11 cellular contexts compared by ENCODE assay signal in genomic region chr14:76810525-76810924, GRCh38. TPM values are rescaled to one million over a fixed set of nuclear protein-coding genes. Genes with fewer than 3 reads are reported as not detected.
A peak's percentile ranks its signal among the peaks of the same experiment; 100 is the strongest.
DNase-seq lines count a peak whose midpoint lies in the region; ATAC-seq and TF ChIP-seq lines count a peak whose summit lies in the region.
"Had no signal": no experiment of that assay in that cellular context is flagged by ENCODE, and none has a peak within 500 bp of the region (broad histone marks: within the 10 kb centered on the region; RNA-seq: fewer than 3 reads in every experiment).

No MANE protein-coding gene starts in this region.

- TF ChIP-seq CTCF in CD4-positive, alpha-beta T cell (IDR thresholded peaks at IDR 0.05) = no peak
- TF ChIP-seq CTCF in MM.1S (IDR thresholded peaks at IDR 0.05; ENCODE audit: low read length) (no peak), colonic mucosa (IDR thresholded peaks at IDR 0.05) (no peak), neural cell (IDR thresholded peaks at IDR 0.05; ENCODE audit: poor library complexity, severe bottlenecking) (no peak)

- H3K27me3 Mint-ChIP-seq in CD4-positive, alpha-beta T cell = no peaks in the 10 kb centered on the region

- H3K9ac ChIP-seq in MM.1S (ENCODE audit: low read length) (no peak overlapping the region), colonic mucosa (ENCODE audit: low read depth in 2 of 2, low read length in 2 of 2) (no peak overlapping the region), neural cell (ENCODE audit: low read length) (no peak overlapping the region)

- peak overlapping the region; percentile 96 for H3K27ac Mint-ChIP-seq in CD4-positive, alpha-beta T cell

- no peak for TF ChIP-seq RAD21 in neural cell (conservative IDR thresholded peaks at IDR 0.05)

- H3K27ac ChIP-seq in CD4-positive, alpha-beta T cell (ENCODE audit: low read depth, low read length) = peak overlapping the region; percentile 27
- H3K27ac ChIP-seq in MM.1S (ENCODE audit: low read length) = no peak overlapping the region; the same call in 1 of the 2 replicates
- peak overlapping the region; percentile 20 for H3K27ac ChIP-seq in colonic mucosa
- no peak overlapping the region for H3K27ac ChIP-seq in neural cell (ENCODE audit: low read length)
- H3K27ac ChIP-seq in SJCRH30 = no peak overlapping the region

- H3K9me2 ChIP-seq in MM.1S (replicated peaks; ENCODE audit: insufficient read depth, low read length) (no peaks in the 10 kb centered on the region), neural cell (ENCODE audit: insufficient read depth, low read length) (no peaks in the 10 kb centered on the region)

- H3K4me2 ChIP-seq in MM.1S (ENCODE audit: low read depth, low read length) (peak overlapping the region; percentile 65), neural cell (ENCODE audit: low read length) (no peak overlapping the region)

- CTCF ChIA-PET in CD4-positive, alpha-beta T cell (lab: Charles Lee) = interaction anchor here (1.0 to 1.8 kb wide), 4 partner anchors 26 to 95 kb away, joined by 3 to 5 read pairs (median 4); no protein-coding TSS in a partner anchor

- no peak for ATAC-seq in CD4-positive, alpha-beta T cell (ENCODE audit: poor library complexity)

- DNase-seq in CD4-positive, alpha-beta T cell = no peak
- DNase-seq in MM.1S (no peak), colonic mucosa (no peak), DMS153 (lab: John Stamatoyannopoulos, UW) (no peak), SJCRH30 (no peak), MV-4-11 (lab: John Stamatoyannopoulos, UW) (no peak), NCI-H2107 treated with DMSO at 0.1 percent for 48 hours (lab: John Stamatoyannopoulos, UW; ENCODE audit: unreplicated experiment) (no peak)
- DNase-seq: activated CD8-positive, alpha-beta memory T cell treated with anti-CD3 and anti-CD28 coated beads, Interleukin-2, amount 50 U/mL, for 48 hours; NCI-H1105 had no signal

- H3K79me2 ChIP-seq in MM.1S (ENCODE audit: low read length) = peaks cover 8% of the 10 kb centered on the region; the same call in 1 of the 2 replicates
- H3K79me2 ChIP-seq in neural cell (replicated peaks; ENCODE audit: insufficient read depth, low read length) = no peaks in the 10 kb centered on the region

- H3K36me3 ChIP-seq in MM.1S (replicated peaks; ENCODE audit: insufficient read depth, low read length) = no peaks in the 10 kb centered on the region
- H3K36me3 ChIP-seq in colonic mucosa = no peaks in the 10 kb centered on the region
- H3K36me3 ChIP-seq in neural cell (ENCODE audit: insufficient read depth, low read length) = no peaks in the 10 kb centered on the region
- H3K36me3 ChIP-seq in SJCRH30 = 0 out of 2 replicates have a peak, but pooled peaks cover 3% of the 10 kb centered on the region

- H3K9me3 ChIP-seq in CD4-positive, alpha-beta T cell (ENCODE audit: control insufficient read depth, low read length) = no peaks in the 10 kb centered on the region
- H3K9me3 ChIP-seq in MM.1S (replicated peaks; ENCODE audit: insufficient read depth, low read length) = no peaks in the 10 kb centered on the region
- no peaks in the 10 kb centered on the region for H3K9me3 ChIP-seq in colonic mucosa
- H3K9me3 ChIP-seq in neural cell (ENCODE audit: low read length) = no peaks in the 10 kb centered on the region
- H3K9me3 ChIP-seq in SJCRH30 (replicated peaks) = no peaks in the 10 kb centered on the region
- H3K9me3 ChIP-seq: mucosa of descending colon had no signal

- H3F3A ChIP-seq in MM.1S (ENCODE audit: insufficient read depth, low read length) = peaks cover 2% of the 10 kb centered on the region; the same call in 1 of the 2 replicates
- no peaks in the 10 kb centered on the region for H3F3A ChIP-seq in neural cell (ENCODE audit: insufficient read depth, low read length, poor library complexity, severe bottlenecking)

- POLR2A ChIA-PET in CD4-positive, alpha-beta T cell (lab: Charles Lee) = interaction anchor here (0.6 to 1.7 kb wide), 6 partner anchors 10 to 899 kb away, joined by 3 read pairs; partner anchors contain the start of genes GSTZ1 and POMT2

- intact Hi-C loops in CD4-positive, alpha-beta T cell (cut with DNase I, micrococcal nuclease) = loop anchor here (2.0 to 10.0 kb wide), 5 partner anchors 42 to 823 kb away; partner anchors contain the start of genes AHSA1 (in 1 of the 2), IFT43 (in 1 of the 2), SAMD15 (in 1 of the 2) and SPTLC2 (in 1 of the 2)
- intact Hi-C loops in colonic mucosa (cut with DNase I) = no loop called here

- peak overlapping the region; percentile 96 for H3K4me3 Mint-ChIP-seq in CD4-positive, alpha-beta T cell

- no peak overlapping the region for H2AFZ ChIP-seq in MM.1S (ENCODE audit: low read length)
- no peak overlapping the region for H2AFZ ChIP-seq in neural cell (ENCODE audit: low read depth, low read length)

- H3K9me3 Mint-ChIP-seq in CD4-positive, alpha-beta T cell = no peaks in the 10 kb centered on the region

- H3K4me3 ChIP-seq in MM.1S (ENCODE audit: low read length) = peak overlapping the region; percentile 76; the same call in 1 of the 2 replicates
- no peak overlapping the region for H3K4me3 ChIP-seq in colonic mucosa
- H3K4me3 ChIP-seq in neural cell (ENCODE audit: low read length) = peak overlapping the region; percentile 95
- H3K4me3 ChIP-seq in SJCRH30 = no peak overlapping the region
- H3K4me3 ChIP-seq: mucosa of descending colon had no signal

- H3K4me1 ChIP-seq in MM.1S (ENCODE audit: low read length) (peaks cover 4% of the 10 kb centered on the region; the same call in 1 of the 2 replicates), colonic mucosa (no peaks in the 10 kb centered on the region), SJCRH30 (peaks cover 6% of the 10 kb centered on the region)

- no peaks in the 10 kb centered on the region for H3K27me3 ChIP-seq in CD4-positive, alpha-beta T cell (ENCODE audit: control insufficient read depth, insufficient read depth, low read length)
- no peaks in the 10 kb centered on the region for H3K27me3 ChIP-seq in MM.1S (replicated peaks; ENCODE audit: insufficient read depth, low read length)
- no peaks in the 10 kb centered on the region for H3K27me3 ChIP-seq in colonic mucosa
- H3K27me3 ChIP-seq in neural cell (ENCODE audit: insufficient read depth, low read depth, low read length) = no peaks in the 10 kb centered on the region
- no peaks in the 10 kb centered on the region for H3K27me3 ChIP-seq in SJCRH30

- no peaks in the 10 kb centered on the region for H4K20me1 ChIP-seq in MM.1S (ENCODE audit: insufficient read depth, low read length)
- H4K20me1 ChIP-seq in neural cell (ENCODE audit: insufficient read depth) = no peaks in the 10 kb centered on the region

- peaks cover 57% of the 10 kb centered on the region for H3K36me3 Mint-ChIP-seq in CD4-positive, alpha-beta T cell (ENCODE audit: low read depth)

- no peak for TF ChIP-seq EP300 in neural cell (conservative IDR thresholded peaks at IDR 0.05; ENCODE audit: poor library complexity, severe bottlenecking)

- H3K4me1 Mint-ChIP-seq in CD4-positive, alpha-beta T cell (ENCODE audit: low read depth) = peaks cover 35% of the 10 kb centered on the region

TF ChIP-seq in neural cell, 6 proteins besides CTCF, POLR2A, EP300 and RAD21:
- TF ChIP-seq REST (IDR thresholded peaks at IDR 0.05; ENCODE audit: borderline replicate concordance) (no peak), EZH2 (IDR thresholded peaks at IDR 0.05; ENCODE audit: borderline replicate concordance, insufficient read depth, low read length, poor library complexity, severe bottlenecking) (no peak), POLR2AphosphoS5 (IDR thresholded peaks at IDR 0.05) (no peak), TAF1 (IDR thresholded peaks at IDR 0.05; ENCODE audit: low read depth) (no peak), SMC3 (conservative IDR thresholded peaks at IDR 0.05; ENCODE audit: poor library complexity) (no peak), MXI1 (conservative IDR thresholded peaks at IDR 0.05; ENCODE audit: poor library complexity, severe bottlenecking) (no peak)

RNA-seq across cellular contexts. Expression of gene ANGEL1, which starts 2.2 kb away (rescaled TPM):
- 10 to 100 TPM; 10.1 to 10.4 TPM for total RNA-seq in CD4-positive, alpha-beta T cell
- total RNA-seq in colonic mucosa = 10 to 100 TPM; 10.7 to 15.3 TPM
- 18.4 and 19.2 TPM in 2 replicates for polyA plus RNA-seq in neural cell
- polyA minus RNA-seq in neural cell = 15.8 and 17.5 TPM in 2 replicates
- 15.8 and 18.3 TPM in 2 replicates for total RNA-seq in SJCRH30 (2014; rRNA removed; shearing (Covaris generic))

RNA-seq across cellular contexts. Expression of gene LRRC74A, which starts 15.7 kb away (rescaled TPM):
- not detected for total RNA-seq in CD4-positive, alpha-beta T cell
- total RNA-seq in colonic mucosa = not detected
- polyA plus RNA-seq in neural cell = not detected in 2 replicates
- polyA minus RNA-seq in neural cell = not detected in 2 replicates
- not detected in 2 replicates for total RNA-seq in SJCRH30 (2014; rRNA removed; shearing (Covaris generic))
- total RNA-seq: mucosa of descending colon had no signal

RNA-seq across cellular contexts. Expression of gene VASH1, which starts 49.3 kb away (rescaled TPM):
- total RNA-seq in CD4-positive, alpha-beta T cell = 1 to 10 TPM; 7.3 to 9.2 TPM
- 1 to 10 TPM; 2.9 to 3.6 TPM for total RNA-seq in colonic mucosa
- 26.8 and 29.4 TPM in 2 replicates for polyA plus RNA-seq in neural cell
- polyA minus RNA-seq in neural cell = 46.3 and 50.2 TPM in 2 replicates
- total RNA-seq in SJCRH30 (2014; rRNA removed; shearing (Covaris generic)) = 11.1 and 11.5 TPM in 2 replicates

Comparison
In these comparisons a context has a peak if more than half of its experiments do, and no peak if none do; other contexts are left out.
1. H3K27ac ChIP-seq: peak in CD4-positive, alpha-beta T cell (single experiment) and colonic mucosa (single experiment); none in MM.1S (single experiment), neural cell (single experiment) and SJCRH30 (single experiment).
2. H3K4me3 ChIP-seq: peak in MM.1S (single experiment) and neural cell (single experiment); none in colonic mucosa (single experiment) and SJCRH30 (single experiment).